Comparison of ENCODE assay signal across 1 cellular context in the genomic region with DNA sequence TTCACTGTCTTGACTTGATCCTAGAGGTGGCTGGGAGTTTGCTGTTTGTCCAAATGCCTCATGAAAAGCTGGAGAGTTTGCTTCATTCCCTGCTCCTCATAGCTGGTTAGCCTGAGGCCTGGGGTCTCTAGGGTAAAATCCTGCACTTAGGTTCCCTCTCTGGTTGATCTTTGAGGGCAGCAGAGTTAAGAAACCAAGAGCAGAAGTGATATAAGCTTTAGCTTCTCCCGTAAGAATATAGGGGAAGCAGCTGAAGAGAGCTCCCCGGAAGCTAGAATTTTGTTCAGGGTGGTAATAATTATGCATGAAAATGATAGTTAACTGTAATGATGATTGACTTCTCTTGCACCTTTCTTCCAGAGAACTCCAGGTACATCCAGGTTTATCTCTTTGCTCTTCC.
TF ChIP-seq lines count a peak whose summit lies in the region.

No MANE protein-coding gene starts in this region.

TF ChIP-seq in endothelial cell of umbilical vein, 7 proteins besides CTCF, POLR2A, EP300 and RAD21:
- TF ChIP-seq JUN (IDR thresholded peaks at IDR 0.05; ENCODE audit: borderline replicate concordance, insufficient read depth, insufficient read length, low read depth): no peak
- TF ChIP-seq GATA2 (IDR thresholded peaks at IDR 0.05; ENCODE audit: insufficient read depth, insufficient read length, low read depth, low read length): no peak
- TF ChIP-seq, protein P1, sequence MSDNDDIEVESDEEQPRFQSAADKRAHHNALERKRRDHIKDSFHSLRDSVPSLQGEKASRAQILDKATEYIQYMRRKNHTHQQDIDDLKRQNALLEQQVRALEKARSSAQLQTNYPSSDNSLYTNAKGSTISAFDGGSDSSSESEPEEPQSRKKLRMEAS (IDR thresholded peaks at IDR 0.05; ENCODE audit: insufficient read depth, insufficient read length): no peak
- no peak for TF ChIP-seq EZH2 (IDR thresholded peaks at IDR 0.05; ENCODE audit: borderline replicate concordance, low read depth, low read length, severe bottlenecking)
